ENCODE assay signal across 1 cellular context in genomic region chr14:69943084-69943797, GRCh38.
TF ChIP-seq lines count a peak whose summit lies in the region.

No MANE protein-coding gene starts in this region.

TF ChIP-seq in SK-N-SH, 30 proteins besides CTCF, POLR2A, EP300 and RAD21 (continued from another document):
- peak; percentile 62 for TF ChIP-seq POLR2AphosphoS5 (IDR thresholded peaks at IDR 0.05; ENCODE audit: low read depth, low read length)
- peak; percentile 99 for TF ChIP-seq GATA2 (CRISPR knock-in tag; IDR thresholded peaks at IDR 0.05)
- peak; percentile 90 for TF ChIP-seq CHD2 (IDR thresholded peaks at IDR 0.05; ENCODE audit: low read length, partially characterized antibody)
- peak; percentile 99 for TF ChIP-seq RCOR1 (IDR thresholded peaks at IDR 0.05; ENCODE audit: low read length)
